Comparison of ENCODE assay signal across 21 cellular contexts in the genomic region with DNA sequence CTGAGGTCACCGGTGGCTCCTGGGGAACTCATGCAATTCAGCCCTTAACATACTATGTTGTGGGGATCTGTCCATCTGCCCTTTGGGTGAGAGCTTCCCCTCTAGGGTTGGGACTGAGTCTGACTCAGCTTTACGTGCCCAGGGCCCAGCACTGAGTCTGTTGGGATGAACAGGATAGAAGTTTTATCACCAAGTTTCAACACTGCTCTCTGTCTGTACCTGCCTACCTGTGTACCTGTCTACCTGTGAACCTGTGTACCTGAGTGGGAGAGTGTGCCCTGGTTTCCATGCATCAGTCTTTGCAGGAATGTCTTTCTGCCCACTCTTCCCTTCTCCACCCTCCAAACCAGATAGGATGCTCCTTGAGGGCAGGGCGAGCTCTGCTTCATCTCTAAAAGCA.
DNase-seq lines count a peak whose midpoint lies in the region; ATAC-seq, FAIRE-seq and TF ChIP-seq lines count a peak whose summit lies in the region.
"Had no signal": no experiment of that assay in that cellular context is flagged by ENCODE, and none has a peak within 500 bp of the region (broad histone marks: within the 10 kb centered on the region; RNA-seq: fewer than 3 reads in every experiment).

No MANE protein-coding gene starts in this region.

- H3K9ac ChIP-seq in keratinocyte (ENCODE audit: control insufficient read depth, extremely low read depth, insufficient read depth, low read length), result no peak overlapping the region
- H3K9ac ChIP-seq: BLaER1 had no signal

- FAIRE-seq in bronchial epithelial cell (lab: Jason Lieb, UNC), result peak; percentile 28
- peak; percentile 96 for FAIRE-seq in keratinocyte (lab: Jason Lieb, UNC)
- FAIRE-seq: GM19239, HepG2, HTR-8/SVneo had no signal

- H3K27me3 Mint-ChIP-seq in MCF 10A (ENCODE audit: insufficient read depth, unreplicated experiment), result peaks cover 15% of the 10 kb centered on the region
- H3K27me3 Mint-ChIP-seq in activated naive CD8-positive, alpha-beta T cell treated with anti-CD3 and anti-CD28 coated beads, Interleukin-2, amount 50 U/mL, for 24 hours, result peaks cover 76% of the 10 kb centered on the region
- peaks cover 88% of the 10 kb centered on the region for H3K27me3 Mint-ChIP-seq in stimulated activated memory B cell treated with anti-CD40 and anti-IgM and Interleukin-4, amounts not matched to agents 10 μg/mL and 1 μg/mL and 100 μg/mL, for 72 hours

- H3K9me3 ChIP-seq in breast epithelium (no peaks in the 10 kb centered on the region), keratinocyte (ENCODE audit: control insufficient read depth, low read depth, low read length) (no peaks in the 10 kb centered on the region)
- H3K9me3 ChIP-seq: BLaER1, Caco-2, HAP-1 had no signal

- no peaks in the 10 kb centered on the region for H3K9me1 ChIP-seq in keratinocyte (ENCODE audit: control insufficient read depth, extremely low read depth, insufficient read depth, low read length)

- H3K27me3 ChIP-seq in breast epithelium, result peaks cover 0 to 27% of the 10 kb centered on the region in 2 donors
- peaks cover 1% of the 10 kb centered on the region for H3K27me3 ChIP-seq in bronchial epithelial cell (ENCODE audit: control insufficient read depth, insufficient read depth, low read length)
- H3K27me3 ChIP-seq in keratinocyte (ENCODE audit: control insufficient read depth, extremely low read depth, insufficient read depth, low read length), result no peaks in the 10 kb centered on the region
- H3K27me3 ChIP-seq: BLaER1 had no signal

- H3K4me3 Mint-ChIP-seq in MCF 10A (ENCODE audit: unreplicated experiment), result no peak overlapping the region
- no peak overlapping the region for H3K4me3 Mint-ChIP-seq in activated naive CD8-positive, alpha-beta T cell treated with anti-CD3 and anti-CD28 coated beads, Interleukin-2, amount 50 U/mL, for 24 hours
- H3K4me3 Mint-ChIP-seq in stimulated activated memory B cell treated with anti-CD40 and anti-IgM and Interleukin-4, amounts not matched to agents 10 μg/mL and 1 μg/mL and 100 μg/mL, for 72 hours, result no peak overlapping the region
- H3K4me3 Mint-ChIP-seq: CD8-positive, alpha-beta memory T cell; HFFc6 had no signal

- H3K4me3 ChIP-seq in breast epithelium (no peak overlapping the region), bronchial epithelial cell (ENCODE audit: low read depth, low read length) (no peak overlapping the region), keratinocyte (ENCODE audit: control insufficient read depth in 2 of 3, extremely low read depth in 1 of 3, insufficient read depth in 2 of 3, low read depth in 1 of 3, low read length in 3 of 3) (no peak overlapping the region)
- H3K4me3 ChIP-seq: BLaER1, HAP-1 had no signal

- no peak for TF ChIP-seq CTCF in MCF 10A (IDR thresholded peaks at IDR 0.05; ENCODE audit: unreplicated experiment)
- no peak for TF ChIP-seq CTCF in breast epithelium (IDR thresholded peaks at IDR 0.05)
- TF ChIP-seq CTCF in bronchial epithelial cell (IDR thresholded peaks at IDR 0.05; ENCODE audit: insufficient read depth, low read length, severe bottlenecking), result no peak
- TF ChIP-seq CTCF in keratinocyte (optimal IDR thresholded peaks at IDR 0.05 in 1 of 3, IDR thresholded peaks at IDR 0.05 in 1 of 3, conservative IDR thresholded peaks at IDR 0.05 in 1 of 3; ENCODE audit: extremely low read depth in 1 of 3, insufficient read depth in 2 of 3, low read length in 3 of 3), result no peak

- H3K27ac Mint-ChIP-seq in MCF 10A (ENCODE audit: low read depth, unreplicated experiment), result peak overlapping the region; percentile 41
- no peak overlapping the region for H3K27ac Mint-ChIP-seq in activated naive CD8-positive, alpha-beta T cell treated with anti-CD3 and anti-CD28 coated beads, Interleukin-2, amount 50 U/mL, for 24 hours
- no peak overlapping the region for H3K27ac Mint-ChIP-seq in stimulated activated memory B cell treated with anti-CD40 and anti-IgM and Interleukin-4, amounts not matched to agents 10 μg/mL and 1 μg/mL and 100 μg/mL, for 72 hours
- H3K27ac Mint-ChIP-seq: HFFc6 had no signal

- H3K4me2 ChIP-seq in keratinocyte (ENCODE audit: control insufficient read depth, extremely low read depth, insufficient read depth, low read depth, low read length), result no peak overlapping the region

- H3K79me2 ChIP-seq in keratinocyte (ENCODE audit: control insufficient read depth, insufficient read depth, low read length), result no peaks in the 10 kb centered on the region

- H3K27ac ChIP-seq in breast epithelium, result no peak overlapping the region
- H3K27ac ChIP-seq in keratinocyte (ENCODE audit: control insufficient read depth, insufficient read depth, low read length), result no peak overlapping the region
- H3K27ac ChIP-seq: 22Rv1, BLaER1 had no signal

- DNase-seq in MCF 10A (ENCODE audit: unreplicated experiment) (no peak), breast epithelium (ENCODE audit: low spot score in 2 of 2) (no peak), bronchial epithelial cell (ENCODE audit: low read depth) (peak; percentile 65), keratinocyte (ENCODE audit: low read depth, low spot score) (no peak), NCI-H446 treated with DMSO at 0.1 percent for 48 hours (lab: John Stamatoyannopoulos, UW) (no peak), inferior parietal cortex (ENCODE audit: extremely low spot score) (no peak)
- no peak for DNase-seq in activated naive CD8-positive, alpha-beta T cell treated with anti-CD3 and anti-CD28 coated beads, Interleukin-2, amount 50 U/mL, for 24 hours
- DNase-seq: AML-193; Caco-2; CD8-positive, alpha-beta memory T cell; DND-41; GDM1; GOT3; HFFc6 had no signal

- CTCF ChIA-PET in MCF 10A (lab: Yijun Ruan, JAX), result interaction anchor here (0.6 to 1.2 kb wide), 6 partner anchors 24 to 682 kb away, joined by 3 to 6 read pairs (median 4); no protein-coding TSS in a partner anchor

- dilution Hi-C loops in keratinocyte (cut with MboI; ENCODE audit: extremely low pct_ligation_motif_present, low sequenced_read_pairs), result no loop called here

- POLR2A ChIA-PET in MCF 10A (lab: Yijun Ruan, JAX), result interaction anchor here (2.9 kb wide), 1 partner anchor 15 kb away, joined by 10 read pairs; no protein-coding TSS in a partner anchor

- H3K4me1 ChIP-seq in breast epithelium (peaks cover 0 to 6% of the 10 kb centered on the region in 2 donors), keratinocyte (ENCODE audit: control insufficient read depth, extremely low read depth, insufficient read depth, low read length) (peaks cover 28% of the 10 kb centered on the region)
- H3K4me1 ChIP-seq: HAP-1 had no signal

- no peak for TF ChIP-seq POLR2A in breast epithelium (IDR thresholded peaks at IDR 0.05)

- H2AFZ ChIP-seq in keratinocyte (ENCODE audit: control insufficient read depth, low read length), result no peak overlapping the region

- H3K36me3 ChIP-seq in breast epithelium (no peaks in the 10 kb centered on the region), bronchial epithelial cell (ENCODE audit: control insufficient read depth, insufficient read depth, low read length) (no peaks in the 10 kb centered on the region), keratinocyte (ENCODE audit: control insufficient read depth in 2 of 2, extremely low read depth in 1 of 2, insufficient read depth in 2 of 2, low read length in 2 of 2) (no peaks in the 10 kb centered on the region)
- H3K36me3 ChIP-seq: BLaER1, HAP-1 had no signal

- no TSS peak for BruUV-seq in MCF 10A (replicated peaks; lab: Mats Ljungman, UMichigan)

- intact Hi-C loops in MCF 10A (cut with micrococcal nuclease) (no loop called here), breast epithelium (cut with DNase I; ENCODE audit: low total_unique reads) (no loop called here)

- no peaks in the 10 kb centered on the region for H3K9me3 Mint-ChIP-seq in MCF 10A (ENCODE audit: unreplicated experiment)
- no peaks in the 10 kb centered on the region for H3K9me3 Mint-ChIP-seq in activated naive CD8-positive, alpha-beta T cell treated with anti-CD3 and anti-CD28 coated beads, Interleukin-2, amount 50 U/mL, for 24 hours
- H3K9me3 Mint-ChIP-seq in stimulated activated memory B cell treated with anti-CD40 and anti-IgM and Interleukin-4, amounts not matched to agents 10 μg/mL and 1 μg/mL and 100 μg/mL, for 72 hours, result no peaks in the 10 kb centered on the region
- H3K9me3 Mint-ChIP-seq: CD8-positive, alpha-beta memory T cell; HFFc6 had no signal

- peaks cover 25% of the 10 kb centered on the region for H3K4me1 Mint-ChIP-seq in MCF 10A (ENCODE audit: insufficient read depth, unreplicated experiment)
- H3K4me1 Mint-ChIP-seq in activated naive CD8-positive, alpha-beta T cell treated with anti-CD3 and anti-CD28 coated beads, Interleukin-2, amount 50 U/mL, for 24 hours, result no peaks in the 10 kb centered on the region
- peaks cover 9% of the 10 kb centered on the region for H3K4me1 Mint-ChIP-seq in stimulated activated memory B cell treated with anti-CD40 and anti-IgM and Interleukin-4, amounts not matched to agents 10 μg/mL and 1 μg/mL and 100 μg/mL, for 72 hours

- H3K36me3 Mint-ChIP-seq in MCF 10A (ENCODE audit: insufficient read depth, unreplicated experiment), result no peaks in the 10 kb centered on the region
- H3K36me3 Mint-ChIP-seq in activated naive CD8-positive, alpha-beta T cell treated with anti-CD3 and anti-CD28 coated beads, Interleukin-2, amount 50 U/mL, for 24 hours (ENCODE audit: low read depth), result no peaks in the 10 kb centered on the region
- H3K36me3 Mint-ChIP-seq in stimulated activated memory B cell treated with anti-CD40 and anti-IgM and Interleukin-4, amounts not matched to agents 10 μg/mL and 1 μg/mL and 100 μg/mL, for 72 hours, result no peaks in the 10 kb centered on the region
- H3K36me3 Mint-ChIP-seq: CD8-positive, alpha-beta memory T cell had no signal

- H4K20me1 ChIP-seq in keratinocyte (ENCODE audit: control insufficient read depth, extremely low read depth, insufficient read depth, low read length), result no peaks in the 10 kb centered on the region
- H4K20me1 ChIP-seq: BLaER1 had no signal

- no peak for ATAC-seq in activated naive CD8-positive, alpha-beta T cell treated with anti-CD3 and anti-CD28 coated beads, Interleukin-2, amount 50 U/mL, for 24 hours
- no peak for ATAC-seq in stimulated activated memory B cell treated with anti-CD40 and anti-IgM and Interleukin-4, amounts not matched to agents 10 μg/mL and 1 μg/mL and 100 μg/mL, for 72 hours
- ATAC-seq: HepG2 had no signal
